In genomic region chr10:71502221-71502620, GRCh38 we compare ENCODE assay signal across 2 cellular contexts.
TF ChIP-seq lines count a peak whose summit lies in the region.

No MANE protein-coding gene starts in this region.

TF ChIP-seq in HEK293, 187 proteins besides CTCF, POLR2A, EP300 and RAD21 (continued from another document):
- no peak for TF ChIP-seq PRDM10 (tag by site-specific recombination; IDR thresholded peaks at IDR 0.05)

TF ChIP-seq in K562, 482 proteins besides CTCF, POLR2A, EP300 and RAD21:
- TF ChIP-seq ZNF407 (IDR thresholded peaks at IDR 0.05; ENCODE audit: low read depth) (no peak), ARID4B (CRISPR knock-in tag; IDR thresholded peaks at IDR 0.05) (no peak), NKRF (IDR thresholded peaks at IDR 0.05; ENCODE audit: borderline replicate concordance) (no peak), MLLT1 (IDR thresholded peaks at IDR 0.05) (peak in 1 of 2 experiments; percentile 92; a peak in 2 of 4 replicates), ZNF316 (IDR thresholded peaks at IDR 0.05) (no peak), ZNF165 (CRISPR knock-in tag; IDR thresholded peaks at IDR 0.05; ENCODE audit: borderline replicate concordance) (no peak), CCNT2 (IDR thresholded peaks at IDR 0.05; ENCODE audit: borderline replicate concordance, extremely low read depth, insufficient read length, low read depth, low read length) (no peak), THAP12 (CRISPR knock-in tag; IDR thresholded peaks at IDR 0.05) (no peak), MLX (CRISPR knock-in tag; conservative IDR thresholded peaks at IDR 0.05) (no peak), ZNF511 (CRISPR knock-in tag; IDR thresholded peaks at IDR 0.05) (no peak), ZMIZ1 (IDR thresholded peaks at IDR 0.05; ENCODE audit: low read depth in 2 of 2, low read length in 2 of 2) (peak in 1 of 2 experiments; percentile 56; a peak in 1 of 4 replicates), ZNF75A (CRISPR knock-in tag; IDR thresholded peaks at IDR 0.05) (no peak), ZBTB17 (CRISPR knock-in tag; IDR thresholded peaks at IDR 0.05) (peak; percentile 85), RFX5 (IDR thresholded peaks at IDR 0.05; ENCODE audit: low read depth, low read length) (no peak), LEF1 (IDR thresholded peaks at IDR 0.05) (no peak), NFATC3 (IDR thresholded peaks at IDR 0.05) (no peak)
